8 cellular contexts compared by ENCODE assay signal in the genomic region with DNA sequence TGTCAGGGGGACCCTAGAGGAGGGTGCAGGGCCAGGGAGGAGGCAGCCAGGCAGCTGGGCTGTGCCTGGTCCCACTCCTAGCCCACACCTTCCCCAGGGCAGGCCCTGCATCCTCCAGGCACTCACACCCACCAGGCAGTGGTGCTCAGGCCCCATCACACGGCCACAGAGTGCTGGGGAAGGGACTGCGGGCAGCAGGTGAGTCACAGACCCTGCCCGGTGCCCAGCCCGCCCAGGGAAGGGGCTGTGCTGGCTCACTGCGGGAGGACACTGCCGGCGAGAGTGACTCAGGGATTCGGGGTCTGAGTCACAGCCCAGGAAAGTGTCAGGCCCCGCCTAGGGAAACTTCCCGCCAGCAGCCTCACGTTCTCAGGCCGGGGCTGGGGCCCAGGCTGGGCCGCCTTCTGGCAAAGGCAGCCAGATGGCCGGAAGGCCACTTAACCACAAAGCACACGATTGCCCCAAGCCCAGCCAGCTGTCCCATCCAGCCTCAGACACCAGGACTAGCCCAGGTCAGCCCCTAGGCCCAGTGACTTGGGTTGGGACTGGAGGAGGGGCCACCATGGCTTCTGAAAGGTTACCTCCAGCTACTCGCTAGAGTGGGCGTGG. TPM values are rescaled to one million over a fixed set of nuclear protein-coding genes. Genes with fewer than 3 reads are reported as not detected.
DNase-seq lines count a peak whose midpoint lies in the region; ATAC-seq and TF ChIP-seq lines count a peak whose summit lies in the region.

No MANE protein-coding gene starts in this region.

- intact Hi-C loops in Right ventricle myocardium superior (cut with DNase I): no loop called here

- peak; percentile 45 for TF ChIP-seq POLR2A in GM19099 (IDR thresholded peaks at IDR 0.05; ENCODE audit: extremely low read depth, insufficient read length, low read depth)

- peak; percentile 38 for TF ChIP-seq CTCF in retinal pigment epithelial cell (conservative IDR thresholded peaks at IDR 0.05; ENCODE audit: low read depth, low read length)

- ATAC-seq in HG03159 (IDR thresholded peaks at IDR 0.05; ENCODE audit: unreplicated experiment) (peak; percentile 78), Right ventricle myocardium superior (ENCODE audit: poor library complexity) (peak; percentile 79)

- H3K4me3 ChIP-seq in retinal pigment epithelial cell (ENCODE audit: low read length): no peak overlapping the region

- DNase-seq in AG08396 (ENCODE audit: low spot score) (peak; percentile 99), SHP77 (lab: John Stamatoyannopoulos, UW) (peak; percentile 44 to 77), Right ventricle myocardium superior (peak; percentile 94), retinal pigment epithelial cell (ENCODE audit: low read depth) (peak; percentile 87), NCI-H128 (lab: John Stamatoyannopoulos, UW; ENCODE audit: unreplicated experiment) (no peak)
- DNase-seq in activated gamma-delta T cell treated with anti-CD3 and anti-CD28 coated beads, Interleukin-2, amount 50 U/mL, for 16 hours (ENCODE audit: low read depth): peak; percentile 57

RNA-seq across cellular contexts. Expression of gene BIN1, which starts 42.2 kb away (rescaled TPM):
- total RNA-seq in Right ventricle myocardium superior: 15.7 TPM
